1 cellular context compared by ENCODE assay signal in genomic region chr17:46832306-46832895, GRCh38.
TF ChIP-seq lines count a peak whose summit lies in the region.

No MANE protein-coding gene starts in this region.

TF ChIP-seq in SK-N-SH, 30 proteins besides CTCF, POLR2A, EP300 and RAD21:
- no peak for TF ChIP-seq REST (IDR thresholded peaks at IDR 0.05; ENCODE audit: low read depth, low read length)
- no peak for TF ChIP-seq NRF1 (IDR thresholded peaks at IDR 0.05; ENCODE audit: low read depth, low read length)
- no peak for TF ChIP-seq NFIC (IDR thresholded peaks at IDR 0.05; ENCODE audit: borderline replicate concordance)
- TF ChIP-seq TEAD4 (IDR thresholded peaks at IDR 0.05; ENCODE audit: borderline replicate concordance, insufficient read depth): no peak
